ENCODE assay signal across 10 cellular contexts in genomic region chr2:10452334-10452733, GRCh38. TPM values are rescaled to one million over a fixed set of nuclear protein-coding genes. Genes with fewer than 3 reads are reported as not detected.
DNase-seq lines count a peak whose midpoint lies in the region; ATAC-seq and TF ChIP-seq lines count a peak whose summit lies in the region.
"Had no signal": no experiment of that assay in that cellular context is flagged by ENCODE, and none has a peak within 500 bp of the region (broad histone marks: within the 10 kb centered on the region; RNA-seq: fewer than 3 reads in every experiment).

No MANE protein-coding gene starts in this region.

- no peak for TF ChIP-seq CTCF in 22Rv1 (IDR thresholded peaks at IDR 0.05)
- no peak for TF ChIP-seq CTCF in foreskin fibroblast (IDR thresholded peaks at IDR 0.05; ENCODE audit: low read depth, low read length)

- no peak for ATAC-seq in GM21528 (IDR thresholded peaks at IDR 0.05; ENCODE audit: low FRiP score, unreplicated experiment)
- ATAC-seq in left ventricle myocardium superior, result no peak
- ATAC-seq: psoas muscle had no signal

- no peak overlapping the region for H3K4me3 ChIP-seq in foreskin fibroblast (ENCODE audit: low read depth in 1 of 2, low read length in 2 of 2)
- H3K4me3 ChIP-seq: psoas muscle had no signal

- peak overlapping the region; percentile 56 for H3K27ac ChIP-seq in 22Rv1
- H3K27ac ChIP-seq: psoas muscle had no signal

- DNase-seq in HCEC 1CT (peak; percentile 92), RPMI8226 (peak; percentile 55), foreskin fibroblast (peak; percentile 77 to 89), left ventricle myocardium superior (no peak), NOMO-1 treated with dmso at 0.1 percent for 144 hours (lab: John Stamatoyannopoulos, UW; ENCODE audit: unreplicated experiment) (no peak)
- no peak for DNase-seq in activated CD4-positive, alpha-beta T cell treated with anti-CD3 and anti-CD28 coated beads, Interleukin-2, amount 50 U/mL, for 1 hour
- DNase-seq: activated CD4-positive, alpha-beta T cell treated with anti-CD3 and anti-CD28 coated beads, Interleukin-2, amount 50 U/mL, for 48 hours; psoas muscle had no signal

- intact Hi-C loops in left ventricle myocardium superior (cut with micrococcal nuclease), result no loop called here

RNA-seq across cellular contexts. Expression of gene ODC1, which starts 4.2 kb away (rescaled TPM):
- 26.4 TPM for total RNA-seq in left ventricle myocardium superior

Comparison
In these comparisons a context has a peak if more than half of its experiments do, and no peak if none do; other contexts are left out.
1. DNase-seq: peak in HCEC 1CT (single experiment), RPMI8226 (single experiment) and foreskin fibroblast (2 of 2); none in left ventricle myocardium superior (single experiment), activated CD4-positive, alpha-beta T cell treated with anti-CD3 and anti-CD28 coated beads, Interleukin-2, amount 50 U/mL, for 1 hour (single experiment) and NOMO-1 treated with dmso at 0.1 percent for 144 hours (single experiment).